In the genomic region with DNA sequence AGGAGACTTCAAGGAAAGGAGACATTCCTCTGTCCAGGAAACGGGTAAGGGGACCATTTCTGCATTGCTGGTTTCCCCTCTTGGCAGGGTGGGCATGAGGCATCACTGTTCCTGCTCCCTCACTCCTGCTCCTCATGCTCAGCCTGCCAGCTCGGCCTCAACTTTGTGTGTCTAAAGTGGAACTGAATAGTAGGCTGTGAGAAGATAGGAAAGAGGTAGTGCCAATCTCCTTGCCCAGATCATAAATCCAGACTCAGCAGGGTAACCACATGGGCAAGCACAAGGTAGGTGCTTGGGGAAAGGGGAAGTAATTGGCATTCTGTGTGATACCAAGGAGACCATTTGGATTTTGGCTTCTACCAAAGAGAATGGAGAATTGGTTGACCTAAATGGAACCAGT, we compare ENCODE assay signal across 13 cellular contexts. TPM values are rescaled to one million over a fixed set of nuclear protein-coding genes. Genes with fewer than 3 reads are reported as not detected.
A peak's percentile ranks its signal among the peaks of the same experiment; 100 is the strongest.
DNase-seq lines count a peak whose midpoint lies in the region; ATAC-seq and TF ChIP-seq lines count a peak whose summit lies in the region.
"Had no signal": no experiment of that assay in that cellular context is flagged by ENCODE, and none has a peak within 500 bp of the region (broad histone marks: within the 10 kb centered on the region; RNA-seq: fewer than 3 reads in every experiment).

No MANE protein-coding gene starts in this region.

- intact Hi-C loops in activated CD8-positive, alpha-beta T cell treated with anti-CD3 and anti-CD28 coated beads for 36 hours (cut with micrococcal nuclease) = no loop called here

- H3K4me3 Mint-ChIP-seq in activated CD8-positive, alpha-beta T cell treated with anti-CD3 and anti-CD28 coated beads for 36 hours = no peak overlapping the region
- H3K4me3 Mint-ChIP-seq in naive thymus-derived CD8-positive, alpha-beta T cell = peak overlapping the region in 9 of 10 donors; percentile 52 to 87 (median 74)

- H3K27ac ChIP-seq in HL-60 (replicated peaks) = peak overlapping the region; percentile 93

- DNase-seq in CD1c-positive myeloid dendritic cell (ENCODE audit: extremely low spot score) = peak; percentile 70
- DNase-seq in HL-60 (ENCODE audit: low read depth in 1 of 2, low spot score in 1 of 2) = peak in 1 of 2 experiments; percentile 68
- no peak for DNase-seq in activated CD8-positive, alpha-beta T cell treated with anti-CD3 and anti-CD28 coated beads for 36 hours
- peak in 1 of 10 donors; percentile 38 for DNase-seq in naive thymus-derived CD8-positive, alpha-beta T cell
- DNase-seq in stimulated activated CD4-positive, alpha-beta T cell treated with anti-CD3 and anti-CD28 coated beads, Interleukin-4, amount 100 ng/mL, for 24 hours = no peak
- DNase-seq in midbrain (lab: John Stamatoyannopoulos, UW) = no peak
- DNase-seq: COR-L47; NCI-H2171 treated with DMSO at 0.1 percent for 48 hours; stimulated activated CD4-positive, alpha-beta T cell treated with anti-CD3 and anti-CD28 coated beads, Interleukin-1b, Interleukin-23, amount 100 ng/mL, for 48 hours had no signal

- CTCF ChIA-PET in activated CD8-positive, alpha-beta T cell treated with anti-CD3 and anti-CD28 coated beads for 36 hours (lab: Charles Lee) = interaction anchor here (0.8 to 28.2 kb wide), 6 partner anchors 14 to 122 kb away, joined by 3 to 873 read pairs (median 19); a partner anchor contains a TSS

- H3K27me3 ChIP-seq in HL-60 (ENCODE audit: insufficient read depth, poor library complexity, severe bottlenecking) = no peaks in the 10 kb centered on the region

- no peak for TF ChIP-seq CTCF in HL-60 (IDR thresholded peaks at IDR 0.05; ENCODE audit: insufficient read depth, low read length)
- TF ChIP-seq CTCF in activated CD8-positive, alpha-beta T cell treated with anti-CD3 and anti-CD28 coated beads for 36 hours (IDR thresholded peaks at IDR 0.05) = no peak

- peaks cover 60% of the 10 kb centered on the region for H3K4me1 Mint-ChIP-seq in activated CD8-positive, alpha-beta T cell treated with anti-CD3 and anti-CD28 coated beads for 36 hours (ENCODE audit: low read depth)
- H3K4me1 Mint-ChIP-seq in naive thymus-derived CD8-positive, alpha-beta T cell = peaks cover 34 to 64% (median 61%) of the 10 kb centered on the region in 4 donors

- no peak for ATAC-seq in activated CD8-positive, alpha-beta T cell treated with anti-CD3 and anti-CD28 coated beads for 36 hours
- no peak for ATAC-seq in naive thymus-derived CD8-positive, alpha-beta T cell
- no peak for ATAC-seq in activated CD4-positive, CD25-positive, alpha-beta regulatory T cell treated with anti-CD3 and anti-CD28 coated beads, Interleukin-2, amount 50 U/mL, for 24 hours
- ATAC-seq in GM21825 (IDR thresholded peaks at IDR 0.05; ENCODE audit: unreplicated experiment) = no peak

- H3K4me3 ChIP-seq in HL-60 (replicated peaks; ENCODE audit: insufficient read depth, low read length) = no peak overlapping the region

- no peaks in the 10 kb centered on the region for H3K9me3 Mint-ChIP-seq in activated CD8-positive, alpha-beta T cell treated with anti-CD3 and anti-CD28 coated beads for 36 hours
- H3K9me3 Mint-ChIP-seq in naive thymus-derived CD8-positive, alpha-beta T cell = no peaks in the 10 kb centered on the region

- peak overlapping the region; percentile 13 for H3K27ac Mint-ChIP-seq in activated CD8-positive, alpha-beta T cell treated with anti-CD3 and anti-CD28 coated beads for 36 hours
- H3K27ac Mint-ChIP-seq in naive thymus-derived CD8-positive, alpha-beta T cell = peak overlapping the region; percentile 63 to 89 (median 80)
- H3K27ac Mint-ChIP-seq: progenitor cell of endocrine pancreas had no signal

- no peaks in the 10 kb centered on the region for H3K27me3 Mint-ChIP-seq in activated CD8-positive, alpha-beta T cell treated with anti-CD3 and anti-CD28 coated beads for 36 hours
- no peaks in the 10 kb centered on the region for H3K27me3 Mint-ChIP-seq in naive thymus-derived CD8-positive, alpha-beta T cell

- POLR2A ChIA-PET in activated CD8-positive, alpha-beta T cell treated with anti-CD3 and anti-CD28 coated beads for 36 hours (lab: Charles Lee) = interaction anchor here (0.7 to 2.2 kb wide), 3 partner anchors 11 to 127 kb away, joined by 3 to 9 read pairs (median 4); a partner anchor contains a TSS
- POLR2A ChIA-PET in naive thymus-derived CD8-positive, alpha-beta T cell (lab: Charles Lee) = interaction anchor here (0.7 to 8.2 kb wide), 5 partner anchors 14 to 98 kb away, joined by 3 to 67 read pairs (median 4); a partner anchor contains a TSS

- peaks cover 16% of the 10 kb centered on the region for H3K36me3 Mint-ChIP-seq in activated CD8-positive, alpha-beta T cell treated with anti-CD3 and anti-CD28 coated beads for 36 hours (ENCODE audit: low read depth)
- H3K36me3 Mint-ChIP-seq in naive thymus-derived CD8-positive, alpha-beta T cell = no peaks in the 10 kb centered on the region

RNA-seq across cellular contexts. Expression of a gene that starts 2.6 kb away (rescaled TPM):
- total RNA-seq in activated CD8-positive, alpha-beta T cell treated with anti-CD3 and anti-CD28 coated beads for 36 hours = 10 to 100 TPM; 11.6 to 11.7 TPM
- total RNA-seq in naive thymus-derived CD8-positive, alpha-beta T cell = 10 to 100 TPM in 1 of 2 experiments, 1 to 10 TPM in 1; 9.6 to 10.1 TPM
- 1 to 10 TPM; 3.4 to 5.9 (median 4.5) TPM for polyA plus RNA-seq in naive thymus-derived CD8-positive, alpha-beta T cell

RNA-seq across cellular contexts. Expression of a gene that starts 4.0 kb away (rescaled TPM):
- total RNA-seq in activated CD8-positive, alpha-beta T cell treated with anti-CD3 and anti-CD28 coated beads for 36 hours = 10 to 100 TPM in 1 of 2 experiments, 1 to 10 TPM in 1; 9.6 to 12.0 TPM
- total RNA-seq in naive thymus-derived CD8-positive, alpha-beta T cell = 10 to 100 TPM; 12.5 to 13.0 TPM
- 1 to 10 TPM in 2 of 3 donors, under 1 TPM in 1; 0.93 to 3.5 (median 1.5) TPM for polyA plus RNA-seq in naive thymus-derived CD8-positive, alpha-beta T cell

RNA-seq across cellular contexts. Expression of a gene that starts 6.1 kb away (rescaled TPM):
- 10 to 100 TPM; 12.1 to 13.6 TPM for total RNA-seq in activated CD8-positive, alpha-beta T cell treated with anti-CD3 and anti-CD28 coated beads for 36 hours
- 10 to 100 TPM; 12.2 to 15.5 TPM for total RNA-seq in naive thymus-derived CD8-positive, alpha-beta T cell
- 10 to 100 TPM in 2 of 3 donors, 1 to 10 TPM in 1; 8.6 to 16.1 (median 13.2) TPM for polyA plus RNA-seq in naive thymus-derived CD8-positive, alpha-beta T cell
- total RNA-seq: chondrocyte had no signal

RNA-seq across cellular contexts. Expression of a gene that starts 14.3 kb away (rescaled TPM):
- total RNA-seq in activated CD8-positive, alpha-beta T cell treated with anti-CD3 and anti-CD28 coated beads for 36 hours = 10 to 100 TPM; 33.5 to 33.6 TPM
- total RNA-seq in naive thymus-derived CD8-positive, alpha-beta T cell = 10 to 100 TPM; 21.8 to 25.8 TPM
- polyA plus RNA-seq in naive thymus-derived CD8-positive, alpha-beta T cell = 1 to 10 TPM; 1.3 to 2.2 (median 1.6) TPM

RNA-seq across cellular contexts. Expression of a gene that starts 14.3 kb away (rescaled TPM):
- total RNA-seq in activated CD8-positive, alpha-beta T cell treated with anti-CD3 and anti-CD28 coated beads for 36 hours = 10 to 100 TPM; 11.9 to 13.6 TPM
- total RNA-seq in naive thymus-derived CD8-positive, alpha-beta T cell = 10 to 100 TPM; 27.5 to 34.2 TPM
- 10 to 100 TPM; 19.6 to 22.4 (median 20.8) TPM for polyA plus RNA-seq in naive thymus-derived CD8-positive, alpha-beta T cell
